In the genomic region with DNA sequence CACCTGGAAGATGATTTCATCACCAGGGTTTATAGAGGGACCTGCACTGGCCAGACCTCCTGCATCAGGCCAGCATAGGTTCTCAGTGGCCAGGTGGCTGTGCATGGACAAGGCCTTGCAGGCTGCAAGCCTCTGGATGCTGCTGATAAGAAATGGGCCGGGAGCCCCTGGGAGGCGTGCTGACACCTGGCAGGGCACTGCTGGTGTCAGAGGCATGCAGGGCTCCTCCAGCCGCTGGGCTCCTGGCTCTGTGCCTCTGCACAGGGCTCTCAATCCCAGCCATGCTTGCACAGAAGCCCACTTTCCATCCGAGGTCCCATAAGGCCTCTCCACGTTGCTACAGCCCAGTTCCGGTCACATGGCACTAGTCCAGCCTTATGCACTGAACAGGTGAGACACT, we compare ENCODE assay signal across 1 cellular context.
TF ChIP-seq lines count a peak whose summit lies in the region.

No MANE protein-coding gene starts in this region.

TF ChIP-seq in K562, 482 proteins besides CTCF, POLR2A, EP300 and RAD21:
- no peak for TF ChIP-seq CBX5 (IDR thresholded peaks at IDR 0.05; ENCODE audit: borderline replicate concordance, low read depth)
- TF ChIP-seq CBFA2T3 (IDR thresholded peaks at IDR 0.05) = peak; percentile 54
- no peak for TF ChIP-seq MCM5 (IDR thresholded peaks at IDR 0.05; ENCODE audit: low read depth)
- peak; percentile 52 for TF ChIP-seq CBFA2T2 (conservative IDR thresholded peaks at IDR 0.05)
- TF ChIP-seq, protein P1, sequence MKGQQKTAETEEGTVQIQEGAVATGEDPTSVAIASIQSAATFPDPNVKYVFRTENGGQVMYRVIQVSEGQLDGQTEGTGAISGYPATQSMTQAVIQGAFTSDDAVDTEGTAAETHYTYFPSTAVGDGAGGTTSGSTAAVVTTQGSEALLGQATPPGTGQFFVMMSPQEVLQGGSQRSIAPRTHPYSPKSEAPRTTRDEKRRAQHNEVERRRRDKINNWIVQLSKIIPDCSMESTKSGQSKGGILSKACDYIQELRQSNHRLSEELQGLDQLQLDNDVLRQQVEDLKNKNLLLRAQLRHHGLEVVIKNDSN (CRISPR knock-in tag; IDR thresholded peaks at IDR 0.05) = peak; percentile 31; the same call in 1 of the 2 replicates
- TF ChIP-seq NFIC (IDR thresholded peaks at IDR 0.05) = 0 out of 2 replicates have a peak, but pooled peaks have one; percentile 21
- TF ChIP-seq HMGN3 (IDR thresholded peaks at IDR 0.05; ENCODE audit: borderline replicate concordance, extremely low read depth, insufficient read length, low read depth, low read length) = no peak
- TF ChIP-seq, protein P2, sequence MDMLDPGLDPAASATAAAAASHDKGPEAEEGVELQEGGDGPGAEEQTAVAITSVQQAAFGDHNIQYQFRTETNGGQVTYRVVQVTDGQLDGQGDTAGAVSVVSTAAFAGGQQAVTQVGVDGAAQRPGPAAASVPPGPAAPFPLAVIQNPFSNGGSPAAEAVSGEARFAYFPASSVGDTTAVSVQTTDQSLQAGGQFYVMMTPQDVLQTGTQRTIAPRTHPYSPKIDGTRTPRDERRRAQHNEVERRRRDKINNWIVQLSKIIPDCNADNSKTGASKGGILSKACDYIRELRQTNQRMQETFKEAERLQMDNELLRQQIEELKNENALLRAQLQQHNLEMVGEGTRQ (CRISPR knock-in tag; IDR thresholded peaks at IDR 0.05) = peak; percentile 34; the same call in 1 of the 2 replicates
- peak; percentile 31; the same call in 1 of the 2 replicates for TF ChIP-seq TCF3 (CRISPR knock-in tag; IDR thresholded peaks at IDR 0.05)
- TF ChIP-seq SUPT5H (IDR thresholded peaks at IDR 0.05) = no peak
- TF ChIP-seq TBP (optimal IDR thresholded peaks at IDR 0.05; ENCODE audit: low read depth, low read length) = no peak
- TF ChIP-seq TEAD4 (IDR thresholded peaks at IDR 0.05; ENCODE audit: low read length) = peak; percentile 16; the same call in 1 of the 2 replicates
- TF ChIP-seq TEAD4 (CRISPR knock-in tag; IDR thresholded peaks at IDR 0.05; ENCODE audit: borderline replicate concordance) = no peak
